In the genomic region with DNA sequence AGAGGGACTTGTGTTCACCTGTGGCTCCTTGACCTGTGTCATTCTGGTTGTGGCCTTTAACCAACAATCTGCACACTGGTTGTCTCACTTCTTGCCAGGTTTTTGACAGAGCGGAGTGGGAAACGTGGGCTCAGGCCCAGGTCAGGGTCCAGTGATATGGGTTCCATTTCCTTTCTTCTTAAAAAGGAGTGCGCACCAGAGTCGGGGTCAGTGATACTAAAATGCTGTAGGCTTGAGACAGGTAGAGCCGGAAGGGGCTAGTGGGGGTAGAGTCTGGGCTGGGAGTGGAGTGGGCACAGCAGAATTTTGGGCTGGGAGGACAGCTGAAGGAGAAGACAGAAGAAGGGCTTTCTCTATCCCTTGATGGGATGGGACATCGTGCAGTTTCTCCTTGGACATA, we compare ENCODE assay signal across 22 cellular contexts.
DNase-seq lines count a peak whose midpoint lies in the region; ATAC-seq, FAIRE-seq and TF ChIP-seq lines count a peak whose summit lies in the region.
"Had no signal": no experiment of that assay in that cellular context is flagged by ENCODE, and none has a peak within 500 bp of the region (broad histone marks: within the 10 kb centered on the region; RNA-seq: fewer than 3 reads in every experiment).

No MANE protein-coding gene starts in this region.

- no peak for TF ChIP-seq CTCF in K562 (IDR thresholded peaks at IDR 0.05 in 2 of 3, conservative IDR thresholded peaks at IDR 0.05 in 1 of 3; ENCODE audit: insufficient read depth in 2 of 3, low read depth in 1 of 3, low read length in 3 of 3)

- no peak overlapping the region for H2BK5ac ChIP-seq in neuronal stem cell (ENCODE audit: low read length)

- no peaks in the 10 kb centered on the region for H4K20me1 ChIP-seq in K562 (replicated peaks; ENCODE audit: control insufficient read depth, insufficient read depth, low read length)

- no peak overlapping the region for H2AK5ac ChIP-seq in neuronal stem cell (ENCODE audit: low read depth, low read length)

- BruUV-seq in K562 (replicated peaks; lab: Mats Ljungman, UMichigan), result no TSS peak

- no peak overlapping the region for H3K14ac ChIP-seq in neuronal stem cell (ENCODE audit: low read length)

- no peak overlapping the region for H4K8ac ChIP-seq in neuronal stem cell (ENCODE audit: low read depth, low read length)

- intact Hi-C loops in K562 (cut with micrococcal nuclease), result loop anchor here (2.0 to 5.0 kb wide), 2 partner anchors 157 to 216 kb away; no protein-coding TSS in a partner anchor

- H3K27ac Mint-ChIP-seq in activated CD8-positive, alpha-beta memory T cell treated with anti-CD3 and anti-CD28 coated beads, Interleukin-2, amount 10 ng/mL, durations not matched to agents 7 days and 5 days, result no peak overlapping the region
- H3K27ac Mint-ChIP-seq: activated T-helper 2 cell treated with anti-CD3 and anti-CD28 coated beads, Interferon-gamma antibody, Interleukin-2, Interleukin-4, amounts not matched to agents 10 μg/mL and 5 μg/mL and 100 μg/mL, durations not matched to agents 14 hours and 24 hours and 36 hours; immature natural killer cell had no signal

- TF ChIP-seq RAD21 in K562 (CRISPR knock-in tag; conservative IDR thresholded peaks at IDR 0.05 in 1 of 2, IDR thresholded peaks at IDR 0.05 in 1 of 2), result no peak

- H3K9me3 ChIP-seq in K562 (replicated peaks; ENCODE audit: control insufficient read depth, insufficient read depth, low read depth, low read length), result no peaks in the 10 kb centered on the region
- H3K9me3 ChIP-seq in neuronal stem cell (replicated peaks in 1 of 2; ENCODE audit: control insufficient read depth in 2 of 2, insufficient read depth in 1 of 2, low read depth in 1 of 2, low read length in 2 of 2), result no peaks in the 10 kb centered on the region
- H3K9me3 ChIP-seq: A549, BE2C, body of pancreas, gastroesophageal sphincter, thyroid gland, vagina had no signal

- no peaks in the 10 kb centered on the region for H3K36me3 Mint-ChIP-seq in activated CD8-positive, alpha-beta memory T cell treated with anti-CD3 and anti-CD28 coated beads, Interleukin-2, amount 10 ng/mL, durations not matched to agents 7 days and 5 days
- H3K36me3 Mint-ChIP-seq: immature natural killer cell had no signal

- no peak overlapping the region for H3K4me3 ChIP-seq in K562
- no peak overlapping the region for H3K4me3 ChIP-seq in neuronal stem cell (ENCODE audit: low read length in 2 of 2)
- H3K4me3 ChIP-seq: A549, body of pancreas, gastroesophageal sphincter, thyroid gland, vagina had no signal

- no peak overlapping the region for H3K4ac ChIP-seq in neuronal stem cell (ENCODE audit: low read length)

- TF ChIP-seq POLR2A in GM12891 (IDR thresholded peaks at IDR 0.05; ENCODE audit: low read depth, low read length), result no peak
- TF ChIP-seq POLR2A in K562 (conservative IDR thresholded peaks at IDR 0.05), result no peak
- TF ChIP-seq POLR2A in GM12892 (IDR thresholded peaks at IDR 0.05; ENCODE audit: low read depth, low read length), result no peak

- H2AFZ ChIP-seq in K562 (ENCODE audit: low read depth, low read length), result peak overlapping the region; percentile 53
- no peak overlapping the region for H2AFZ ChIP-seq in neuronal stem cell (ENCODE audit: low read length)

- H2BK12ac ChIP-seq in neuronal stem cell (ENCODE audit: low read length), result no peak overlapping the region

- H2BK120ac ChIP-seq in neuronal stem cell (ENCODE audit: low read depth, low read length), result no peak overlapping the region

- CTCF ChIA-PET in K562 (lab: Yijun Ruan, JAX; ENCODE audit: low intra/inter-chr PET ratio), result no interaction called here
- CTCF ChIA-PET in activated CD8-positive, alpha-beta memory T cell treated with anti-CD3 and anti-CD28 coated beads, Interleukin-2, amount 10 ng/mL, durations not matched to agents 7 days and 5 days (lab: Charles Lee), result interaction anchor here (0.9 to 2.5 kb wide), 6 partner anchors 12 to 164 kb away, joined by 3 to 7 read pairs (median 4); no protein-coding TSS in a partner anchor

- no peak overlapping the region for H3K4me3 Mint-ChIP-seq in activated CD8-positive, alpha-beta memory T cell treated with anti-CD3 and anti-CD28 coated beads, Interleukin-2, amount 10 ng/mL, durations not matched to agents 7 days and 5 days
- H3K4me3 Mint-ChIP-seq: immature natural killer cell had no signal

- WGBS in K562 (ENCODE audit: insufficient coverage, low coverage, missing lambda C conversion rate), result 36% methylated on average over 6 of the region's 6 CpGs
- WGBS in neuronal stem cell (ENCODE audit: extremely low coverage in 2 of 2, insufficient read length in 2 of 2, insufficient replicate concordance in 1 of 2), 2 donors, result no CpG with 5 or more reads among the region's 6 CpGs

- no peaks in the 10 kb centered on the region for H3K79me1 ChIP-seq in neuronal stem cell (ENCODE audit: low read depth, low read length)

- DNase-seq in GM12891 (ENCODE audit: insufficient read length, low spot score) (no peak), K562 (ENCODE audit: extremely low read depth in 1 of 4, low spot score in 3 of 4) (no peak), neuronal stem cell (ENCODE audit: low spot score) (no peak), NCI-H1436 treated with DMSO at 0.1 percent for 48 hours (lab: John Stamatoyannopoulos, UW) (no peak), GM12892 (ENCODE audit: insufficient read length) (no peak)
- DNase-seq in activated CD8-positive, alpha-beta memory T cell treated with anti-CD3 and anti-CD28 coated beads, Interleukin-2, amount 10 ng/mL, durations not matched to agents 7 days and 5 days, result no peak
- DNase-seq: activated T-cell treated with anti-CD3 and anti-CD28 coated beads for 4 hours, cerebellar nuclear complex, NCI-H748 treated with DMSO at 0.1 percent for 48 hours, T-helper 9 cell had no signal

- H3K36me3 ChIP-seq in K562 (ENCODE audit: control insufficient read depth, insufficient read depth, low read length) (no peaks in the 10 kb centered on the region), neuronal stem cell (replicated peaks in 1 of 2; ENCODE audit: control insufficient read depth in 2 of 2, insufficient read depth in 2 of 2, low read length in 2 of 2) (no peaks in the 10 kb centered on the region)
- H3K36me3 ChIP-seq: BE2C, gastroesophageal sphincter, thyroid gland, vagina had no signal

- H3K9me1 ChIP-seq in K562 (ENCODE audit: control insufficient read depth, insufficient read depth, low read length), result no peaks in the 10 kb centered on the region

- H3K4me1 ChIP-seq in K562 (replicated peaks in 1 of 2; ENCODE audit: control insufficient read depth in 2 of 2, insufficient read depth in 2 of 2, low read length in 2 of 2) (peaks cover 0 to 4% of the 10 kb centered on the region in 2 experiments; a peak in 2 of 5 replicates), neuronal stem cell (ENCODE audit: control insufficient read depth in 2 of 2, insufficient read depth in 1 of 2, low read depth in 1 of 2, low read length in 2 of 2) (peaks cover 0 to 2% of the 10 kb centered on the region in 2 donors)
- H3K4me1 ChIP-seq: A549, BE2C, body of pancreas, gastroesophageal sphincter, vagina had no signal

- no peaks in the 10 kb centered on the region for H3K9me3 Mint-ChIP-seq in activated CD8-positive, alpha-beta memory T cell treated with anti-CD3 and anti-CD28 coated beads, Interleukin-2, amount 10 ng/mL, durations not matched to agents 7 days and 5 days (ENCODE audit: low read depth)
- H3K9me3 Mint-ChIP-seq: activated T-helper 2 cell treated with anti-CD3 and anti-CD28 coated beads, Interferon-gamma antibody, Interleukin-2, Interleukin-4, amounts not matched to agents 10 μg/mL and 5 μg/mL and 100 μg/mL, durations not matched to agents 14 hours and 24 hours and 36 hours; immature natural killer cell had no signal

- POLR2A ChIA-PET in K562 (lab: Yijun Ruan, JAX), result interaction anchor here (0.5 to 0.7 kb wide), 2 partner anchors 68 to 221 kb away, joined by 3 read pairs; no protein-coding TSS in a partner anchor

- in situ Hi-C loops in K562 (cut with MboI), result no loop called here

- H3K18ac ChIP-seq in neuronal stem cell (ENCODE audit: low read length), result peak overlapping the region; percentile 11

- no peak overlapping the region for H3K23ac ChIP-seq in neuronal stem cell (ENCODE audit: low read depth, low read length, poor library complexity)

- H3K4me2 ChIP-seq in K562 (ENCODE audit: insufficient read depth, low read length) (no peak overlapping the region), neuronal stem cell (ENCODE audit: insufficient read depth, low read length, poor library complexity, severe bottlenecking) (no peak overlapping the region)
- H3K4me2 ChIP-seq: A549 had no signal

- FAIRE-seq in GM12891 (lab: Jason Lieb, UNC) (peak; percentile 54), K562 (lab: Jason Lieb, UNC) (no peak), GM12892 (lab: Jason Lieb, UNC) (no peak)
- FAIRE-seq: A549, H54 had no signal

- H3K27me3 Mint-ChIP-seq in activated CD8-positive, alpha-beta memory T cell treated with anti-CD3 and anti-CD28 coated beads, Interleukin-2, amount 10 ng/mL, durations not matched to agents 7 days and 5 days, result peaks cover 3% of the 10 kb centered on the region

- no peak overlapping the region for H2BK15ac ChIP-seq in neuronal stem cell (ENCODE audit: low read length)

- H3K9ac ChIP-seq in K562 (ENCODE audit: insufficient read depth in 1 of 2, low read depth in 2 of 2, low read length in 2 of 2), result no peak overlapping the region
- H3K9ac ChIP-seq in neuronal stem cell (ENCODE audit: low read depth, low read length, poor library complexity), result no peak overlapping the region

- TF ChIP-seq EP300 in K562 (IDR thresholded peaks at IDR 0.05; ENCODE audit: low read length), result no peak

- H3K27me3 ChIP-seq in K562 (ENCODE audit: control insufficient read depth in 2 of 2, insufficient read depth in 2 of 2, low read length in 2 of 2), result peaks cover 4 to 23% of the 10 kb centered on the region in 2 experiments; a peak in 4 of 5 replicates
- H3K27me3 ChIP-seq in neuronal stem cell (ENCODE audit: control insufficient read depth in 3 of 3, insufficient read depth in 3 of 3, low read depth in 1 of 3, low read length in 3 of 3), result no peaks in the 10 kb centered on the region
- H3K27me3 ChIP-seq: BE2C, body of pancreas, gastroesophageal sphincter, thyroid gland, vagina had no signal

- no peaks in the 10 kb centered on the region for H3K79me2 ChIP-seq in K562 (ENCODE audit: control insufficient read depth, insufficient read depth, low read length)

- H3K4me1 Mint-ChIP-seq in activated CD8-positive, alpha-beta memory T cell treated with anti-CD3 and anti-CD28 coated beads, Interleukin-2, amount 10 ng/mL, durations not matched to agents 7 days and 5 days, result no peaks in the 10 kb centered on the region
- H3K4me1 Mint-ChIP-seq: immature natural killer cell had no signal

- no peak overlapping the region for H4K91ac ChIP-seq in neuronal stem cell (ENCODE audit: low read depth, low read length, poor library complexity)

- ATAC-seq in HG02610 (IDR thresholded peaks at IDR 0.05; ENCODE audit: unreplicated experiment) (peak; percentile 1), K562 (peak; percentile 9; the same call in 1 of the 3 replicates), GM19395 (IDR thresholded peaks at IDR 0.05; ENCODE audit: unreplicated experiment) (no peak)
- no peak for ATAC-seq in activated CD8-positive, alpha-beta memory T cell treated with anti-CD3 and anti-CD28 coated beads, Interleukin-2, amount 10 ng/mL, durations not matched to agents 7 days and 5 days
- ATAC-seq: body of pancreas, gastroesophageal sphincter had no signal

- H3K27ac ChIP-seq in K562 (ENCODE audit: extremely low read depth, low read depth, low read length), result no peak overlapping the region
- H3K27ac ChIP-seq in neuronal stem cell (replicated peaks; ENCODE audit: low read length), result no peak overlapping the region
- H3K27ac ChIP-seq: A549, body of pancreas, gastroesophageal sphincter, thyroid gland, vagina, VCaP had no signal

Comparison
In these comparisons a context has a peak if more than half of its experiments do, and no peak if none do; other contexts are left out.
1. ATAC-seq: peak in HG02610 (single experiment) and K562 (single experiment); none in GM19395 (single experiment) and activated CD8-positive, alpha-beta memory T cell treated with anti-CD3 and anti-CD28 coated beads, Interleukin-2, amount 10 ng/mL, durations not matched to agents 7 days and 5 days (single experiment).